ENCODE assay signal across 17 cellular contexts in genomic region chr15:85563328-85563727, GRCh38.
DNase-seq lines count a peak whose midpoint lies in the region; ATAC-seq and TF ChIP-seq lines count a peak whose summit lies in the region.
"Had no signal": no experiment of that assay in that cellular context is flagged by ENCODE, and none has a peak within 500 bp of the region (broad histone marks: within the 10 kb centered on the region; RNA-seq: fewer than 3 reads in every experiment).

No MANE protein-coding gene starts in this region.

- DNase-seq in GM04503 (ENCODE audit: low read depth) (peak; percentile 34), astrocyte of the spinal cord (ENCODE audit: low read depth, low spot score) (peak; percentile 58), hepatocyte (ENCODE audit: low spot score) (peak; percentile 55), sciatic nerve (ENCODE audit: low spot score) (no peak), NCI-H82 treated with DMSO at 0.1 percent for 48 hours (lab: John Stamatoyannopoulos, UW; ENCODE audit: unreplicated experiment) (no peak), T1000 (lab: John Stamatoyannopoulos, UW) (no peak), foreskin keratinocyte (no peak)
- DNase-seq: activated CD8-positive, alpha-beta T cell treated with anti-CD3 and anti-CD28 coated beads, Interleukin-2, amount 10 ng/mL, durations not matched to agents 7 days and 5 days; activated naive CD4-positive, alpha-beta T cell treated with anti-CD3 and anti-CD28 coated beads for 36 hours; CD4-positive, CD25-positive, alpha-beta regulatory T cell; cortex of kidney; OCI-M1; stimulated activated CD4-positive, alpha-beta T cell treated with anti-CD3 and anti-CD28 coated beads, Interleukin-4, amount 100 ng/mL, for 24 hours; stimulated activated naive CD8-positive, alpha-beta T cell treated with anti-CD3 and anti-CD28 coated beads, Interleukin-15, Interleukin-2, amounts not matched to agents 100 U/mL and 50 U/mL, for 24 hours; T-helper 2 cell had no signal

- H3K27ac ChIP-seq in hepatocyte (peak overlapping the region; percentile 78), foreskin keratinocyte (no peak overlapping the region)
- H3K27ac ChIP-seq: HL-60 had no signal

- in situ Hi-C loops in astrocyte of the spinal cord (cut with HindIII; ENCODE audit: low sequenced_read_pairs): no loop called here

- no peaks in the 10 kb centered on the region for H3K9me3 ChIP-seq in hepatocyte (ENCODE audit: low read depth)

- peak overlapping the region; percentile 60 for H3K4me2 ChIP-seq in hepatocyte

- TF ChIP-seq CTCF in astrocyte of the spinal cord (IDR thresholded peaks at IDR 0.05; ENCODE audit: low read depth, low read length) (no peak), hepatocyte (IDR thresholded peaks at IDR 0.05; ENCODE audit: poor library complexity) (no peak), foreskin keratinocyte (conservative IDR thresholded peaks at IDR 0.05) (no peak)

- H3K36me3 ChIP-seq in hepatocyte (replicated peaks; ENCODE audit: insufficient read depth, low read depth): no peaks in the 10 kb centered on the region

- peaks cover 53% of the 10 kb centered on the region for H3K79me2 ChIP-seq in hepatocyte

- intact Hi-C loops in sciatic nerve (cut with DNase I): no loop called here

- ATAC-seq in sciatic nerve (peak; percentile 70), HG02588 (IDR thresholded peaks at IDR 0.05; ENCODE audit: unreplicated experiment) (no peak), foreskin keratinocyte (no peak)
- ATAC-seq: activated CD8-positive, alpha-beta T cell treated with anti-CD3 and anti-CD28 coated beads, Interleukin-2, amount 10 ng/mL, durations not matched to agents 7 days and 5 days; stimulated activated naive CD8-positive, alpha-beta T cell treated with anti-CD3 and anti-CD28 coated beads, Interleukin-15, Interleukin-2, amounts not matched to agents 100 U/mL and 50 U/mL, for 24 hours had no signal

- no peaks in the 10 kb centered on the region for H3K27me3 ChIP-seq in hepatocyte
- H3K27me3 ChIP-seq in foreskin keratinocyte: no peaks in the 10 kb centered on the region

- H2AFZ ChIP-seq in hepatocyte: no peak overlapping the region

- H3K4me3 ChIP-seq in astrocyte of the spinal cord (ENCODE audit: low read depth, low read length) (no peak overlapping the region), hepatocyte (no peak overlapping the region)

- H3K4me1 ChIP-seq in hepatocyte (ENCODE audit: insufficient read depth) (peaks cover 28% of the 10 kb centered on the region), foreskin keratinocyte (no peaks in the 10 kb centered on the region)

- H3K9me2 ChIP-seq in hepatocyte (replicated peaks; ENCODE audit: insufficient read depth): no peaks in the 10 kb centered on the region

- WGBS in hepatocyte (ENCODE audit: low lambda C conversion rate, missing lambda C conversion rate): 23% methylated on average over 3 of the region's 3 CpGs

- no peaks in the 10 kb centered on the region for H4K20me1 ChIP-seq in hepatocyte (ENCODE audit: insufficient read depth, poor library complexity, severe bottlenecking)

Comparison
In these comparisons a context has a peak if more than half of its experiments do, and no peak if none do; other contexts are left out.
1. DNase-seq: peak in GM04503 (single experiment), astrocyte of the spinal cord (single experiment) and hepatocyte (single experiment); none in sciatic nerve (single experiment), NCI-H82 treated with DMSO at 0.1 percent for 48 hours (single experiment), T1000 (single experiment) and foreskin keratinocyte (0 of 2).